1 cellular context compared by ENCODE assay signal in the genomic region with DNA sequence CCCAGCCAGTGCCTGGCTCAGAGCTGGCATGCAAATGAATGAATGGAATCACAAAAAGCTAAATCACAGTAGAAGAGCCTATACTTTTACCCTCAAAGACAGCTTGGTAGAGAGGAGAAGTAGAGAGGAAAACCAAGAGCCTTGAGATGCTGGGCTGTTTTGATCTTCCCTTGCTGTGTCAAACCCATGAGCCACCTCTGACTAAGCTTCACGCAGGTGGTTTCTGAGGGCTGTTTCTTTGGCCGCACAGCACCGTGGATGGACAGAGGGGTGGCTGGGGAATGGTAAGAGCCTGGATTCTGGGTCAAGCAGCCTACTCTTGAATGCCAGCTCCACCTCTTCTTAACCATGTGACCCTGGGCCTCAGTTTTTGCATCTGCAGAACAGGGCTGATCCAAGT.
TF ChIP-seq lines count a peak whose summit lies in the region.

No MANE protein-coding gene starts in this region.

TF ChIP-seq in GM23338, 12 proteins besides CTCF, POLR2A, EP300 and RAD21 (continued from another document):
- TF ChIP-seq, protein P1, sequence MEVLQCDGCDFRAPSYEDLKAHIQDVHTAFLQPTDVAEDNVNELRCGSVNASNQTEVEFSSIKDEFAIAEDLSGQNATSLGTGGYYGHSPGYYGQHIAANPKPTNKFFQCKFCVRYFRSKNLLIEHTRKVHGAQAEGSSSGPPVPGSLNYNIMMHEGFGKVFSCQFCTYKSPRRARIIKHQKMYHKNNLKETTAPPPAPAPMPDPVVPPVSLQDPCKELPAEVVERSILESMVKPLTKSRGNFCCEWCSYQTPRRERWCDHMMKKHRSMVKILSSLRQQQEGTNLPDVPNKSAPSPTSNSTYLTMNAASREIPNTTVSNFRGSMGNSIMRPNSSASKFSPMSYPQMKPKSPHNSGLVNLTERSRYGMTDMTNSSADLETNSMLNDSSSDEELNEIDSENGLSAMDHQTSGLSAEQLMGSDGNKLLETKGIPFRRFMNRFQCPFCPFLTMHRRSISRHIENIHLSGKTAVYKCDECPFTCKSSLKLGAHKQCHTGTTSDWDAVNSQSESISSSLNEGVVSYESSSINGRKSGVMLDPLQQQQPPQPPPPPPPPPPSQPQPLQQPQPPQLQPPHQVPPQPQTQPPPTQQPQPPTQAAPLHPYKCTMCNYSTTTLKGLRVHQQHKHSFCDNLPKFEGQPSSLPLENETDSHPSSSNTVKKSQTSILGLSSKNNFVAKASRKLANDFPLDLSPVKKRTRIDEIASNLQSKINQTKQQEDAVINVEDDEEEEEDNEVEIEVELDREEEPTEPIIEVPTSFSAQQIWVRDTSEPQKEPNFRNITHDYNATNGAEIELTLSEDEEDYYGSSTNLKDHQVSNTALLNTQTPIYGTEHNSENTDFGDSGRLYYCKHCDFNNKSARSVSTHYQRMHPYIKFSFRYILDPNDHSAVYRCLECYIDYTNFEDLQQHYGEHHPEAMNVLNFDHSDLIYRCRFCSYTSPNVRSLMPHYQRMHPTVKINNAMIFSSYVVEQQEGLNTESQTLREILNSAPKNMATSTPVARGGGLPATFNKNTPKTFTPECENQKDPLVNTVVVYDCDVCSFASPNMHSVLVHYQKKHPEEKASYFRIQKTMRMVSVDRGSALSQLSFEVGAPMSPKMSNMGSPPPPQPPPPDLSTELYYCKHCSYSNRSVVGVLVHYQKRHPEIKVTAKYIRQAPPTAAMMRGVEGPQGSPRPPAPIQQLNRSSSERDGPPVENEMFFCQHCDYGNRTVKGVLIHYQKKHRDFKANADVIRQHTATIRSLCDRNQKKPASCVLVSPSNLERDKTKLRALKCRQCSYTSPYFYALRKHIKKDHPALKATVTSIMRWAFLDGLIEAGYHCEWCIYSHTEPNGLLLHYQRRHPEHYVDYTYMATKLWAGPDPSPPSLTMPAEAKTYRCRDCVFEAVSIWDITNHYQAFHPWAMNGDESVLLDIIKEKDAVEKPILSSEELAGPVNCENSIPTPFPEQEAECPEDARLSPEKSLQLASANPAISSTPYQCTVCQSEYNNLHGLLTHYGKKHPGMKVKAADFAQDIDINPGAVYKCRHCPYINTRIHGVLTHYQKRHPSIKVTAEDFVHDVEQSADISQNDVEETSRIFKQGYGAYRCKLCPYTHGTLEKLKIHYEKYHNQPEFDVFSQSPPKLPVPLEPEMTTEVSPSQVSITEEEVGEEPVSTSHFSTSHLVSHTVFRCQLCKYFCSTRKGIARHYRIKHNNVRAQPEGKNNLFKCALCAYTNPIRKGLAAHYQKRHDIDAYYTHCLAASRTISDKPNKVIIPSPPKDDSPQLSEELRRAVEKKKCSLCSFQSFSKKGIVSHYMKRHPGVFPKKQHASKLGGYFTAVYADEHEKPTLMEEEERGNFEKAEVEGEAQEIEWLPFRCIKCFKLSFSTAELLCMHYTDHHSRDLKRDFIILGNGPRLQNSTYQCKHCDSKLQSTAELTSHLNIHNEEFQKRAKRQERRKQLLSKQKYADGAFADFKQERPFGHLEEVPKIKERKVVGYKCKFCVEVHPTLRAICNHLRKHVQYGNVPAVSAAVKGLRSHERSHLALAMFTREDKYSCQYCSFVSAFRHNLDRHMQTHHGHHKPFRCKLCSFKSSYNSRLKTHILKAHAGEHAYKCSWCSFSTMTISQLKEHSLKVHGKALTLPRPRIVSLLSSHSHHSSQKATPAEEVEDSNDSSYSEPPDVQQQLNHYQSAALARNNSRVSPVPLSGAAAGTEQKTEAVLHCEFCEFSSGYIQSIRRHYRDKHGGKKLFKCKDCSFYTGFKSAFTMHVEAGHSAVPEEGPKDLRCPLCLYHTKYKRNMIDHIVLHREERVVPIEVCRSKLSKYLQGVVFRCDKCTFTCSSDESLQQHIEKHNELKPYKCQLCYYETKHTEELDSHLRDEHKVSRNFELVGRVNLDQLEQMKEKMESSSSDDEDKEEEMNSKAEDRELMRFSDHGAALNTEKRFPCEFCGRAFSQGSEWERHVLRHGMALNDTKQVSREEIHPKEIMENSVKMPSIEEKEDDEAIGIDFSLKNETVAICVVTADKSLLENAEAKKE (CRISPR knock-in tag; IDR thresholded peaks at IDR 0.05), result no peak
- no peak for TF ChIP-seq ZNF331 (CRISPR knock-in tag; IDR thresholded peaks at IDR 0.05; ENCODE audit: low read depth)
